1 cellular context compared by ENCODE assay signal in the genomic region with DNA sequence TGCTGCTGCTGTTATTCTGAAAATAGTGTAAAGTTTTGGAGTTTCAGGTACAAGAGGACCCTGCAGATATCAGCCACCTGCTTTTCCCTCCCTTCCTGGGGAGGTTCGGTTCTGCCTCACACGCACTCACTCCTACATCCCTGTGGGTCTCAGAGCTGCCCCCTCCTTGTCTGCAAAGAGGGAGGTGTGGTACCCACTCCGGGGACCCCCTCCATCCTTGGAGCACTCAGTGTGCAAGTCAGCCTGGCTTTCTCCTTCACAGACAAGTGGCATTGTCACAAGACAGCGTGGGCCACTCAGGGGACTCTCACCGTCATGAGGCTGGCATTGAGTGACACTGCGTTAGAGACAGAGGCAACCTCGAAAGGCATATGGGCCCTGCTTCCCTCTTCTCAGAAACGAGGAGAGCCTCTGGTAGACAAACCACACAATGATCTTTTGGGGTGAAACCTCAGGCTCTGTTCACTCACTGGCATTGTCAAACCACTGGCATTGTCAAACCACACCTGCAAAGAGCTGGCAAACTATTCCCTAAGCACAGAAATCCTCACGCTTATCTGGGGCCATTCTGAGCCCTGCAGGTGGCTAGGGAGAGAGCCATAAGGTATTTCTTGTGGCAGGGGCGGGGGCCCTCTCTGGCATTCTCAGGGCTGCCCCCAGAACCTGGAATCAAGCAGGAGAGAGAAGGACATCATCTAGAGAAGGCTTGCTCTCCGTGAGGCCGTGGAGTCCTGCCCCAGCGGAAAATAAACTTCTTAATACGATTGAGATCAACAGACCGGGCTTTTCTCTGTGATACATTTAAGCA.
A peak's percentile ranks its signal among the peaks of the same experiment; 100 is the strongest.
TF ChIP-seq lines count a peak whose summit lies in the region.

No MANE protein-coding gene starts in this region.

TF ChIP-seq in neural cell, 6 proteins besides CTCF, POLR2A, EP300 and RAD21:
- peak; percentile 22 for TF ChIP-seq POLR2AphosphoS5 (IDR thresholded peaks at IDR 0.05)
- TF ChIP-seq TAF1 (IDR thresholded peaks at IDR 0.05; ENCODE audit: low read depth) = no peak
TF ChIP-seq in neural cell: peak in this region for 1.
